11 cellular contexts compared by ENCODE assay signal in genomic region chr5:10579537-10580521, GRCh38. TPM values are rescaled to one million over a fixed set of nuclear protein-coding genes. Genes with fewer than 3 reads are reported as not detected.
DNase-seq lines count a peak whose midpoint lies in the region; ATAC-seq and TF ChIP-seq lines count a peak whose summit lies in the region.
"Had no signal": no experiment of that assay in that cellular context is flagged by ENCODE, and none has a peak within 500 bp of the region (broad histone marks: within the 10 kb centered on the region; RNA-seq: fewer than 3 reads in every experiment).

No MANE protein-coding gene starts in this region.

- H3K4me3 ChIP-seq in right atrium auricular region (no peak overlapping the region), Peyer's patch (no peak overlapping the region), MM.1S (ENCODE audit: low read length) (no peak overlapping the region)
- H3K4me3 ChIP-seq: prostate gland had no signal

- H3K27ac ChIP-seq in right atrium auricular region = no peak overlapping the region
- H3K27ac ChIP-seq in Peyer's patch = peak overlapping the region in 1 of 4 donors; percentile 58
- H3K27ac ChIP-seq in MM.1S (ENCODE audit: low read length) = no peak overlapping the region
- H3K27ac ChIP-seq: prostate gland had no signal

- no peak overlapping the region for H2AFZ ChIP-seq in MM.1S (ENCODE audit: low read length)

- no peaks in the 10 kb centered on the region for H4K20me1 ChIP-seq in MM.1S (ENCODE audit: insufficient read depth, low read length)

- H3K9me3 ChIP-seq in right atrium auricular region (no peaks in the 10 kb centered on the region), Peyer's patch (no peaks in the 10 kb centered on the region), MM.1S (replicated peaks; ENCODE audit: insufficient read depth, low read length) (no peaks in the 10 kb centered on the region)
- H3K9me3 ChIP-seq: prostate gland had no signal

- H3F3A ChIP-seq in MM.1S (ENCODE audit: insufficient read depth, low read length) = no peaks in the 10 kb centered on the region

- TF ChIP-seq POLR2A in Peyer's patch (IDR thresholded peaks at IDR 0.05) = no peak

- H3K9me2 ChIP-seq in MM.1S (replicated peaks; ENCODE audit: insufficient read depth, low read length) = no peaks in the 10 kb centered on the region

- peaks cover 0 to 17% of the 10 kb centered on the region in 2 donors for H3K4me1 ChIP-seq in right atrium auricular region
- H3K4me1 ChIP-seq in Peyer's patch = peaks cover 0 to 13% (median 8%) of the 10 kb centered on the region in 4 donors
- peaks cover 19% of the 10 kb centered on the region for H3K4me1 ChIP-seq in MM.1S (ENCODE audit: low read length)
- H3K4me1 ChIP-seq: prostate gland had no signal

- H3K36me3 ChIP-seq in right atrium auricular region (no peaks in the 10 kb centered on the region), Peyer's patch (no peaks in the 10 kb centered on the region), MM.1S (replicated peaks; ENCODE audit: insufficient read depth, low read length) (no peaks in the 10 kb centered on the region)
- H3K36me3 ChIP-seq: prostate gland had no signal

- ATAC-seq in Right ventricle myocardium superior (ENCODE audit: poor library complexity) = no peak
- peak; percentile 40 for ATAC-seq in HG02840 (IDR thresholded peaks at IDR 0.05; ENCODE audit: low FRiP score, unreplicated experiment)

- TF ChIP-seq CTCF in right atrium auricular region (IDR thresholded peaks at IDR 0.05) (no peak), Peyer's patch (IDR thresholded peaks at IDR 0.05) (no peak), MM.1S (IDR thresholded peaks at IDR 0.05; ENCODE audit: low read length) (no peak)

- DNase-seq in right atrium auricular region (ENCODE audit: low spot score) (peak; percentile 38), Right ventricle myocardium superior (no peak), Peyer's patch (peak in 2 of 3 donors; percentile 14 to 33), ureter (ENCODE audit: low spot score) (no peak), NCI-H2107 (lab: John Stamatoyannopoulos, UW) (no peak), HuH-7 (ENCODE audit: low spot score) (no peak), MM.1S (no peak)
- DNase-seq: activated naive CD4-positive, alpha-beta T cell; NCI-H774 had no signal

- intact Hi-C loops in Right ventricle myocardium superior (cut with DNase I) = no loop called here

- H3K27me3 ChIP-seq in right atrium auricular region = no peaks in the 10 kb centered on the region
- no peaks in the 10 kb centered on the region for H3K27me3 ChIP-seq in Peyer's patch
- no peaks in the 10 kb centered on the region for H3K27me3 ChIP-seq in MM.1S (replicated peaks; ENCODE audit: insufficient read depth, low read length)

- peaks cover 75% of the 10 kb centered on the region for H3K79me2 ChIP-seq in MM.1S (ENCODE audit: low read length)

- no peak overlapping the region for H3K9ac ChIP-seq in MM.1S (ENCODE audit: low read length)

- no peak overlapping the region for H3K4me2 ChIP-seq in MM.1S (ENCODE audit: low read depth, low read length)

RNA-seq across cellular contexts. Expression of gene ANKRD33B, which starts 16.0 kb away (rescaled TPM):
- total RNA-seq in right atrium auricular region (1 to 10 TPM; 1.2 to 4.7 TPM), Right ventricle myocardium superior (2.9 TPM), Peyer's patch (1 to 10 TPM in 3 of 4 donors, under 1 TPM in 1; 0.70 to 6.6 (median 3.6) TPM), ureter (3.3 TPM)

Comparison
In these comparisons a context has a peak if more than half of its experiments do, and no peak if none do; other contexts are left out.
1. DNase-seq: peak in right atrium auricular region (single experiment) and Peyer's patch (2 of 3); none in Right ventricle myocardium superior (single experiment), ureter (single experiment), NCI-H2107 (single experiment), HuH-7 (single experiment) and MM.1S (single experiment).